ENCODE assay signal across 11 cellular contexts in the genomic region with DNA sequence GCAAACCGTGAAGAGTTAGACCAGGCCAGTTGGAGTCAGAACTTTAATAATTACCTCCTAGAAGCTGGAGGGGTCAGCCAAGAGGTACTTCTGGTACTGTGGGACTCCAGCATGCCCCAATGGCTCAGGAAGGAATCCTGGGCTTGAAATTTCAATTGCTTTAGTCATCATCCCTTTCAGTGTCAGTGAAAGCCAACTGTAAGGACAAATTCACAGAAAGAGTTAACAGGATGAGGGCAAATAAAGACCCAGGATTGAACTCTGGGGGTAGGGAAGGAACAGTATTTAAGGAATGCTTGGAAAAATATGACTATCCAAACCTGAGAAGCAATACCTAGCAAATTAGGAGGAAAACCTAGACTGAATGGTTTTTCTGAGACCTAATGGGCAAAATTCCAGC.
A peak's percentile ranks its signal among the peaks of the same experiment; 100 is the strongest.
DNase-seq lines count a peak whose midpoint lies in the region; ATAC-seq, FAIRE-seq and TF ChIP-seq lines count a peak whose summit lies in the region.
"Had no signal": no experiment of that assay in that cellular context is flagged by ENCODE, and none has a peak within 500 bp of the region (broad histone marks: within the 10 kb centered on the region; RNA-seq: fewer than 3 reads in every experiment).

No MANE protein-coding gene starts in this region.

- H2BK20ac ChIP-seq in H1 (ENCODE audit: low read length): no peak overlapping the region

- H3K36me3 Mint-ChIP-seq in activated CD4-positive, alpha-beta T cell treated with anti-CD3 and anti-CD28 coated beads for 36 hours (ENCODE audit: low read depth): no peaks in the 10 kb centered on the region
- H3K36me3 Mint-ChIP-seq: IgD-negative memory B cell had no signal

- H4K91ac ChIP-seq in H1 (replicated peaks; ENCODE audit: insufficient read length, low read length): no peak overlapping the region

- H3K4me1 ChIP-seq in H1 (replicated peaks in 1 of 4; ENCODE audit: control insufficient read depth in 3 of 4, insufficient read depth in 4 of 4, low read length in 3 of 4) (no peaks in the 10 kb centered on the region; a peak in 2 of 7 replicates), HepG2 (ENCODE audit: insufficient read depth, low read length) (no peaks in the 10 kb centered on the region)

- H3K56ac ChIP-seq in H1 (replicated peaks; ENCODE audit: insufficient read length, low read depth, low read length): no peak overlapping the region

- CTCF ChIA-PET in BJ (lab: Yijun Ruan, JAX) (interaction anchor here (1.2 to 2.6 kb wide), 2 partner anchors 316 to 737 kb away, joined by 3 to 10 read pairs; no protein-coding TSS in a partner anchor), H1 (lab: Charles Lee; ENCODE audit: partially characterized antibody) (interaction anchor here (0.8 to 1.6 kb wide), 2 partner anchors 46 to 338 kb away, joined by 3 to 4 read pairs; no protein-coding TSS in a partner anchor), HepG2 (lab: Yijun Ruan, JAX; ENCODE audit: low intra/inter-chr PET ratio, low total read pairs) (no interaction called here)
- CTCF ChIA-PET in activated CD4-positive, alpha-beta T cell treated with anti-CD3 and anti-CD28 coated beads for 36 hours (lab: Charles Lee): no interaction called here

- H3K4me3 Mint-ChIP-seq in activated CD4-positive, alpha-beta T cell treated with anti-CD3 and anti-CD28 coated beads for 36 hours: no peak overlapping the region
- H3K4me3 Mint-ChIP-seq: IgD-negative memory B cell had no signal

- H3K4me2 ChIP-seq in H1 (ENCODE audit: insufficient read depth in 1 of 2, low read depth in 2 of 2, low read length in 2 of 2) (no peak overlapping the region), HepG2 (ENCODE audit: low read depth, low read length) (no peak overlapping the region)

- no peak; the same call in 2 of the 3 replicates for ATAC-seq in HepG2
- no peak for ATAC-seq in activated CD4-positive, alpha-beta T cell treated with anti-CD3 and anti-CD28 coated beads for 36 hours

- no peak overlapping the region for H4K5ac ChIP-seq in H1 (ENCODE audit: insufficient read length, low read depth, low read length)

- H3K79me2 ChIP-seq in H1 (ENCODE audit: control insufficient read depth in 1 of 2, insufficient read depth in 2 of 2, low read length in 2 of 2) (no peaks in the 10 kb centered on the region), HepG2 (ENCODE audit: insufficient read depth, low read length) (no peaks in the 10 kb centered on the region)

- DNase-seq in BJ (ENCODE audit: low read depth): peak; percentile 68
- DNase-seq in NCI-H226: peak; percentile 96
- peak in 1 of 2 experiments; percentile 51 for DNase-seq in H1 (ENCODE audit: low read depth in 1 of 2, low spot score in 2 of 2)
- DNase-seq in HepG2 (ENCODE audit: low spot score): peak; percentile 25
- no peak for DNase-seq in activated CD4-positive, alpha-beta T cell treated with anti-CD3 and anti-CD28 coated beads for 36 hours
- DNase-seq in amygdala (lab: John Stamatoyannopoulos, UW): no peak
- no peak for DNase-seq in HuH-7.5 (ENCODE audit: low spot score)
- no peak for DNase-seq in activated effector memory CD4-positive, alpha-beta T cell treated with Interleukin-2 at 50 U/mL for 16 hours
- DNase-seq: SIG-M5 had no signal

- H2BK5ac ChIP-seq in H1 (ENCODE audit: low read depth, low read length): no peak overlapping the region

- no peaks in the 10 kb centered on the region for H3K27me3 Mint-ChIP-seq in activated CD4-positive, alpha-beta T cell treated with anti-CD3 and anti-CD28 coated beads for 36 hours
- H3K27me3 Mint-ChIP-seq: IgD-negative memory B cell had no signal

- no peak overlapping the region for H3K18ac ChIP-seq in H1 (ENCODE audit: extremely low read depth, low read length)

- H4K20me1 ChIP-seq in H1 (replicated peaks in 1 of 2; ENCODE audit: control insufficient read depth in 1 of 2, insufficient read depth in 2 of 2, low read length in 2 of 2): no peaks in the 10 kb centered on the region
- H4K20me1 ChIP-seq in HepG2 (ENCODE audit: insufficient read depth, low read length): no peaks in the 10 kb centered on the region

- H3K23ac ChIP-seq in H1 (ENCODE audit: insufficient read length): no peak overlapping the region

- no peaks in the 10 kb centered on the region for H3K79me1 ChIP-seq in H1 (ENCODE audit: low read depth, low read length)

- H2AFZ ChIP-seq in H1 (ENCODE audit: low read length) (no peak overlapping the region), HepG2 (ENCODE audit: low read length) (no peak overlapping the region)

- no peaks in the 10 kb centered on the region for H3K27me3 ChIP-seq in BJ (ENCODE audit: control insufficient read depth, insufficient read depth, low read length)
- H3K27me3 ChIP-seq in H1 (replicated peaks in 1 of 4; ENCODE audit: control insufficient read depth in 3 of 4, extremely low read depth in 1 of 4, insufficient read depth in 3 of 4, low read length in 3 of 4): no peaks in the 10 kb centered on the region
- no peaks in the 10 kb centered on the region for H3K27me3 ChIP-seq in HepG2 (ENCODE audit: control insufficient read depth in 1 of 2, insufficient read depth in 2 of 2, low read length in 2 of 2)

- no peak overlapping the region for H2AK5ac ChIP-seq in H1 (ENCODE audit: low read depth, low read length)

- H3K9me3 Mint-ChIP-seq in activated CD4-positive, alpha-beta T cell treated with anti-CD3 and anti-CD28 coated beads for 36 hours (ENCODE audit: low read depth): peaks cover 6% of the 10 kb centered on the region

- H3K23me2 ChIP-seq in H1 (ENCODE audit: low read depth, low read length): no peaks in the 10 kb centered on the region

- H3K9me3 ChIP-seq in H1 (ENCODE audit: insufficient read depth in 2 of 2, low read depth in 1 of 2, low read length in 1 of 2) (no peaks in the 10 kb centered on the region), HepG2 (ENCODE audit: low read length) (no peaks in the 10 kb centered on the region)

- H2BK12ac ChIP-seq in H1 (ENCODE audit: low read depth, low read length): no peak overlapping the region

- H4K8ac ChIP-seq in H1 (ENCODE audit: extremely low read depth, insufficient read depth, low read length): no peak overlapping the region

- POLR2A ChIA-PET in BJ (lab: Charles Lee): no interaction called here
- POLR2A ChIA-PET in H1 (lab: Charles Lee; ENCODE audit: partially characterized antibody): no interaction called here
- POLR2A ChIA-PET in HepG2 (lab: Yijun Ruan, JAX): no interaction called here
- POLR2A ChIA-PET in activated CD4-positive, alpha-beta T cell treated with anti-CD3 and anti-CD28 coated beads for 36 hours (lab: Charles Lee): no interaction called here

- H3K9ac ChIP-seq in H1 (replicated peaks in 1 of 4; ENCODE audit: extremely low read depth in 1 of 4, low read depth in 3 of 4, low read length in 3 of 4) (no peak overlapping the region), HepG2 (ENCODE audit: insufficient read depth, low read depth, low read length) (no peak overlapping the region)

- H3K4ac ChIP-seq in H1 (replicated peaks; ENCODE audit: insufficient read length, low read depth, low read length): no peak overlapping the region

- no peak overlapping the region for H3K27ac Mint-ChIP-seq in activated CD4-positive, alpha-beta T cell treated with anti-CD3 and anti-CD28 coated beads for 36 hours
- H3K27ac Mint-ChIP-seq: activated T-helper 2 cell treated with anti-CD3 and anti-CD28 coated beads, Interferon-gamma antibody, Interleukin-2, Interleukin-4, amounts not matched to agents 10 μg/mL and 5 μg/mL and 100 μg/mL, durations not matched to agents 14 hours and 24 hours and 36 hours; IgD-negative memory B cell had no signal

- H2BK15ac ChIP-seq in H1 (ENCODE audit: low read length): no peak overlapping the region

- FAIRE-seq in H1 (lab: Jason Lieb, UNC) (peak; percentile 42), HepG2 (lab: Jason Lieb, UNC) (no peak)

- TF ChIP-seq EP300 in H1 (IDR thresholded peaks at IDR 0.05; ENCODE audit: borderline replicate concordance in 1 of 2, low read depth in 2 of 2, low read length in 2 of 2): no peak
- TF ChIP-seq EP300 in HepG2 (IDR thresholded peaks at IDR 0.05; ENCODE audit: low read depth in 2 of 2, low read length in 2 of 2): no peak
- no peak for TF ChIP-seq EP300 in HepG2 (CRISPR knock-in tag; IDR thresholded peaks at IDR 0.05; ENCODE audit: borderline replicate concordance)

- intact Hi-C loops in HepG2 (cut with micrococcal nuclease; ENCODE audit: unreplicated experiment): no loop called here
- intact Hi-C loops in activated CD4-positive, alpha-beta T cell treated with anti-CD3 and anti-CD28 coated beads for 36 hours (cut with DNase I, micrococcal nuclease): no loop called here

- TF ChIP-seq RAD21 in H1 (IDR thresholded peaks at IDR 0.05 in 1 of 2, conservative IDR thresholded peaks at IDR 0.05 in 1 of 2; ENCODE audit: low read depth in 2 of 2, low read length in 2 of 2) (peak; percentile 51 to 60), HepG2 (CRISPR knock-in tag; IDR thresholded peaks at IDR 0.05) (no peak)

- H3K4me3 ChIP-seq in BJ (ENCODE audit: low read depth, low read length) (no peak overlapping the region), H1 (ENCODE audit: extremely low read depth in 1 of 4, insufficient read depth in 2 of 4, low read depth in 3 of 4, low read length in 4 of 4) (no peak overlapping the region), HepG2 (replicated peaks in 1 of 3; ENCODE audit: insufficient read depth in 1 of 3, low read depth in 2 of 3, low read length in 3 of 3) (no peak overlapping the region)

- no peak overlapping the region for H3K14ac ChIP-seq in H1 (ENCODE audit: insufficient read length)

- H2BK120ac ChIP-seq in H1 (replicated peaks; ENCODE audit: low read depth, low read length): no peak overlapping the region

- in situ Hi-C loops in HepG2 (cut with HindIII; ENCODE audit: extremely low pct_ligation_motif_present, low pct_unique_long_range_greater_than_20kb): no loop called here

- peak; percentile 54 for TF ChIP-seq CTCF in BJ (IDR thresholded peaks at IDR 0.05; ENCODE audit: insufficient read depth, low read depth, low read length)
- TF ChIP-seq CTCF in H1 (IDR thresholded peaks at IDR 0.05; ENCODE audit: control extremely low read depth in 1 of 3, insufficient read depth in 1 of 3, low read depth in 1 of 3, low read length in 3 of 3): peak; percentile 7 to 34 (median 29)
- no peak for TF ChIP-seq CTCF in HepG2 (CRISPR knock-in tag; IDR thresholded peaks at IDR 0.05)

- no TSS peak for BruUV-seq in HepG2 (replicated peaks; lab: Mats Ljungman, UMichigan)

- no peak overlapping the region for H3K27ac ChIP-seq in H1 (ENCODE audit: low read depth, low read length)
- H3K27ac ChIP-seq in HepG2 (ENCODE audit: extremely low read length, insufficient read depth, low read length): no peak overlapping the region

- TF ChIP-seq POLR2A in H1 (IDR thresholded peaks at IDR 0.05; ENCODE audit: control extremely low read depth in 1 of 2, low read depth in 2 of 2, low read length in 2 of 2) (no peak), HepG2 (IDR thresholded peaks at IDR 0.05; ENCODE audit: insufficient read depth in 1 of 2, low read depth in 2 of 2, low read length in 2 of 2) (no peak)

- H3K4me1 Mint-ChIP-seq in activated CD4-positive, alpha-beta T cell treated with anti-CD3 and anti-CD28 coated beads for 36 hours: no peaks in the 10 kb centered on the region
- H3K4me1 Mint-ChIP-seq: IgD-negative memory B cell had no signal

- no peaks in the 10 kb centered on the region for H3K36me3 ChIP-seq in BJ (ENCODE audit: control insufficient read depth, insufficient read depth, low read length)
- H3K36me3 ChIP-seq in H1 (ENCODE audit: control insufficient read depth in 2 of 4, insufficient read depth in 4 of 4, low read length in 3 of 4): no peaks in the 10 kb centered on the region; a peak in 1 of 8 replicates
- H3K36me3 ChIP-seq in HepG2 (replicated peaks in 1 of 2; ENCODE audit: control insufficient read depth in 1 of 2, insufficient read depth in 2 of 2, low read length in 2 of 2): no peaks in the 10 kb centered on the region

- 70% methylated on average over 1 of the region's 1 CpG; no CpG with 5 or more reads in 1 of the 2 experiments for WGBS in H1 (ENCODE audit: extremely low coverage in 1 of 2, insufficient coverage in 1 of 2, insufficient read length in 1 of 2, insufficient replicate concordance in 2 of 2, low coverage in 1 of 2, low lambda C conversion rate in 2 of 2, missing lambda C conversion rate in 1 of 2), 2 experiments
- 5% methylated on average over 1 of the region's 1 CpG for WGBS in HepG2 (ENCODE audit: low lambda C conversion rate)

Comparison
In these comparisons a context has a peak if more than half of its experiments do, and no peak if none do; other contexts are left out.
1. DNase-seq: peak in BJ (single experiment), NCI-H226 (single experiment) and HepG2 (single experiment); none in activated CD4-positive, alpha-beta T cell treated with anti-CD3 and anti-CD28 coated beads for 36 hours (single experiment), amygdala (0 of 56), HuH-7.5 (single experiment) and activated effector memory CD4-positive, alpha-beta T cell treated with Interleukin-2 at 50 U/mL for 16 hours (single experiment).
2. CTCF ChIA-PET loops: an anchor here in BJ (1.2 to 2.6 kb wide) and H1 (0.8 to 1.6 kb wide); none called in HepG2 and activated CD4-positive, alpha-beta T cell treated with anti-CD3 and anti-CD28 coated beads for 36 hours.